22 cellular contexts compared by ENCODE assay signal in the genomic region with DNA sequence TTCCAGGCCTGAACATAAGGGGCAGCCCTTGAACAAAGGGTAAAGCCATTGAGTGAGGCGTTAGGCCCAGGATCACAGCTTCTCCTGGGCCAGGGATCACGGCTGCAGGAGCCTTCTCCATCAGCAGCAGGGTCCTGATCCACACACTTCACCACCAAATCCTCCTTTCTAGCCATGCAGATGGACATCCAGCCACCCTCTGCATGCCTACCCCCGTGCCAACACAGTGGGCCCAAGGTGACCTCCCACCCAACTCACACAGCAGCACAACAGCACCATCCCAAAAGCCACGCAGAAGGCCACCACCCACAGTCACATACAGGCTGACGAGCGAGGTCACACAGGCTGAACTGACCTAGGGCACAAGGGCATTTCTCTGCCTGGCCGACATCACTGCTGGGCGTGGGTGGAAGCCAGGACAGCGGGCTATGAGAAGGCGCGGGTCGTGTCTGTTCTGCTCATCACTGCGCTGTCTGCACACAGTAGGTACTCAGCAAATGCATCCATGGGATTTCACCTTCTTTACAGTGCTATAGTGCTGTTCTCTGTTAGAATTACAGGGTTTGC. TPM values are rescaled to one million over a fixed set of nuclear protein-coding genes. Genes with fewer than 3 reads are reported as not detected.
"Had no signal": no experiment of that assay in that cellular context is flagged by ENCODE, and none has a peak within 500 bp of the region (broad histone marks: within the 10 kb centered on the region; RNA-seq: fewer than 3 reads in every experiment).

No MANE protein-coding gene starts in this region.

- H3K36me3 Mint-ChIP-seq: activated naive CD8-positive, alpha-beta T cell treated with anti-CD3 and anti-CD28 coated beads, Interleukin-2, amount 10 ng/mL, durations not matched to agents 7 days and 5 days; naive B cell; T-cell had no signal

- H3K4me3 Mint-ChIP-seq: activated CD4-positive, alpha-beta T cell treated with anti-CD3 and anti-CD28 coated beads, Interleukin-2, amount 10 ng/mL, durations not matched to agents 7 days and 5 days; activated CD8-positive, alpha-beta T cell treated with anti-CD3 and anti-CD28 coated beads, Interleukin-2, amount 10 ng/mL, durations not matched to agents 7 days and 5 days; activated naive CD8-positive, alpha-beta T cell treated with anti-CD3 and anti-CD28 coated beads, Interleukin-2, amount 10 ng/mL, durations not matched to agents 7 days and 5 days; activated T-helper 1 cell treated with anti-CD3 and anti-CD28 coated beads, Interleukin-12 subunit alpha, Interleukin-12 subunit beta, Interleukin-2, Interleukin-4 antibody, amounts not matched to agents 30 ng/mL and 10 ng/mL and 1 ng/mL, durations not matched to agents 14 hours and 24 hours and 36 hours; naive B cell; stimulated activated naive CD8-positive, alpha-beta T cell treated with anti-CD3 and anti-CD28 coated beads, Interleukin-15, Interleukin-2, amounts not matched to agents 100 ng/mL and 50 ng/mL, for 24 hours; T-cell; T-helper 2 cell treated with Interferon-gamma antibody and Interleukin-4, amounts not matched to agents 5 μg/mL and 100 μg/mL, for 36 hours had no signal

- ATAC-seq: activated CD4-positive, CD25-positive, alpha-beta regulatory T cell treated with anti-CD3 and anti-CD28 coated beads, Interleukin-2, amount 50 U/mL, for 24 hours; activated CD8-positive, alpha-beta T cell treated with anti-CD3 and anti-CD28 coated beads, Interleukin-2, amount 10 ng/mL, durations not matched to agents 7 days and 5 days had no signal

- H3K27ac Mint-ChIP-seq: activated CD4-positive, alpha-beta T cell treated with anti-CD3 and anti-CD28 coated beads, Interleukin-2, amount 10 ng/mL, durations not matched to agents 7 days and 5 days; activated CD8-positive, alpha-beta T cell treated with anti-CD3 and anti-CD28 coated beads, Interleukin-2, amount 10 ng/mL, durations not matched to agents 7 days and 5 days; activated naive CD8-positive, alpha-beta T cell treated with anti-CD3 and anti-CD28 coated beads, Interleukin-2, amount 10 ng/mL, durations not matched to agents 7 days and 5 days; activated T-helper 1 cell treated with anti-CD3 and anti-CD28 coated beads, Interleukin-12 subunit alpha, Interleukin-12 subunit beta, Interleukin-2, Interleukin-4 antibody, amounts not matched to agents 30 ng/mL and 10 ng/mL and 1 ng/mL, durations not matched to agents 14 hours and 24 hours and 36 hours; naive B cell; stimulated activated naive CD8-positive, alpha-beta T cell treated with anti-CD3 and anti-CD28 coated beads, Interleukin-15, Interleukin-2, amounts not matched to agents 100 ng/mL and 50 ng/mL, for 24 hours; T-cell; T-helper 2 cell treated with Interferon-gamma antibody and Interleukin-4, amounts not matched to agents 5 μg/mL and 100 μg/mL, for 36 hours had no signal

- H3K9me3 Mint-ChIP-seq: activated CD4-positive, alpha-beta T cell treated with anti-CD3 and anti-CD28 coated beads, Interleukin-2, amount 10 ng/mL, durations not matched to agents 7 days and 5 days; activated naive CD8-positive, alpha-beta T cell treated with anti-CD3 and anti-CD28 coated beads, Interleukin-2, amount 10 ng/mL, durations not matched to agents 7 days and 5 days; activated T-helper 1 cell treated with anti-CD3 and anti-CD28 coated beads, Interleukin-12 subunit alpha, Interleukin-12 subunit beta, Interleukin-2, Interleukin-4 antibody, amounts not matched to agents 30 ng/mL and 10 ng/mL and 1 ng/mL, durations not matched to agents 14 hours and 24 hours and 36 hours; stimulated activated naive CD8-positive, alpha-beta T cell treated with anti-CD3 and anti-CD28 coated beads, Interleukin-15, Interleukin-2, amounts not matched to agents 100 ng/mL and 50 ng/mL, for 24 hours; T-cell; T-helper 2 cell treated with Interferon-gamma antibody and Interleukin-4, amounts not matched to agents 5 μg/mL and 100 μg/mL, for 36 hours had no signal

- H3K4me1 ChIP-seq: heart left ventricle had no signal

- H3K4me3 ChIP-seq: heart left ventricle, lower lobe of right lung, prostate gland, transverse colon had no signal

- H3K27ac ChIP-seq: heart left ventricle, lower lobe of right lung, prostate gland, VCaP had no signal

- H3K27me3 ChIP-seq: heart left ventricle, transverse colon had no signal

- FAIRE-seq: endometrium, keratinocyte had no signal

- H3K4me1 Mint-ChIP-seq: activated CD4-positive, alpha-beta T cell treated with anti-CD3 and anti-CD28 coated beads, Interleukin-2, amount 10 ng/mL, durations not matched to agents 7 days and 5 days; naive B cell; T-cell had no signal

- H3K36me3 ChIP-seq: heart left ventricle, prostate gland, transverse colon had no signal

- DNase-seq: activated CD4-positive, alpha-beta T cell treated with anti-CD3 and anti-CD28 coated beads, Interleukin-2, amount 10 ng/mL, durations not matched to agents 7 days and 5 days; activated CD8-positive, alpha-beta T cell treated with anti-CD3 and anti-CD28 coated beads, Interleukin-2, amount 10 ng/mL, durations not matched to agents 7 days and 5 days; activated naive CD8-positive, alpha-beta T cell treated with anti-CD3 and anti-CD28 coated beads, Interleukin-2, amount 10 ng/mL, durations not matched to agents 7 days and 5 days; amygdala; heart left ventricle; lower lobe of right lung; mesendoderm; naive B cell; stimulated activated CD4-positive, alpha-beta T cell treated with anti-CD3 and anti-CD28 coated beads, Interleukin-12 subunit alpha, Interleukin-12 subunit beta, amount 100 ng/mL, for 4 hours; stimulated activated CD4-positive, alpha-beta T cell treated with anti-CD3 and anti-CD28 coated beads, Interleukin-4, amount 100 ng/mL, for 4 hours; T-cell; transverse colon had no signal

- H3K9me3 ChIP-seq: heart left ventricle, lower lobe of right lung, prostate gland, transverse colon had no signal

RNA-seq across cellular contexts. Expression of a gene that starts 31.2 kb away (rescaled TPM):
- total RNA-seq: activated T-helper 1 cell treated with anti-CD3 and anti-CD28 coated beads, Interleukin-12 subunit alpha, Interleukin-12 subunit beta, Interleukin-2, Interleukin-4 antibody, amounts not matched to agents 30 ng/mL and 10 ng/mL and 1 ng/mL, durations not matched to agents 14 hours and 24 hours and 36 hours; fibroblast of villous mesenchyme; osteocyte had no signal
